ENCODE assay signal across 1 cellular context in the genomic region with DNA sequence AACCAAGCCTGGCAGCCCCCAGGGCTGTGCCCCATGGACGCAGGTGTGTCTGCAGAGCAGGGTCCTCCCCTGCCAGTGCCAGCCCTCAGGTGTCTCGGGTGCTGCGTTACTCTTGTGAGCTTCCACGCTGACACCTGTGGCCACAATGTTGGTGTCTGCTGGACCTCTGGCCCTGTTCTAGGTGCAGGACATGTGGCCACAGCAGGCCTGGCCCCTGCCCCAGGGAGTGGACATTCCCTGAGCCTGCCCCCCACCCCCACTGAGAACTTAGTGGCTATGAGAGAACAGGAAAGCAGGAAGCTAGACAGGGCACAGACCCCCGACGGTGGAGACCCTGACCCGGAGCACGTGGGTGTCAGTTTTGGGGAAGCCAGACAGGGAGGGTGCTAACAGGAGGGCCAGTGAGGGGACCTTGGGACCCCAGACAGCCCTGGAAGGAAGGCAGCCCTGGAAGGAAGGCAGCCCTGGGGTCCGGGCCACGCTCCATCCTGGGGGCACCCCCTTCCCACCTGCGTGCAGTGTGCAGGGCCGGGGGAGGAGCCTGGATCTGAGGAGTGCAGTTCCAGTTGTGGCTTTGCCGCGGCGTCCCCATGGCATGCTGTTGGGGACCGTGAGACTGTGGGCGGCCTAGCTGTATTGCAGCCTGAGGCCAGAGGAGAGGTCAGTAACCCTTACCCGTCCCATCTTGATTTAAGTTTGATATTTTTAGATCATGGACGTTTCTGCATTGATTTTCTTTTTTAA.
TF ChIP-seq lines count a peak whose summit lies in the region.

No MANE protein-coding gene starts in this region.

TF ChIP-seq in HepG2, 621 proteins besides CTCF, POLR2A, EP300 and RAD21 (continued from another document and continues in another):
- TF ChIP-seq, protein P1, sequence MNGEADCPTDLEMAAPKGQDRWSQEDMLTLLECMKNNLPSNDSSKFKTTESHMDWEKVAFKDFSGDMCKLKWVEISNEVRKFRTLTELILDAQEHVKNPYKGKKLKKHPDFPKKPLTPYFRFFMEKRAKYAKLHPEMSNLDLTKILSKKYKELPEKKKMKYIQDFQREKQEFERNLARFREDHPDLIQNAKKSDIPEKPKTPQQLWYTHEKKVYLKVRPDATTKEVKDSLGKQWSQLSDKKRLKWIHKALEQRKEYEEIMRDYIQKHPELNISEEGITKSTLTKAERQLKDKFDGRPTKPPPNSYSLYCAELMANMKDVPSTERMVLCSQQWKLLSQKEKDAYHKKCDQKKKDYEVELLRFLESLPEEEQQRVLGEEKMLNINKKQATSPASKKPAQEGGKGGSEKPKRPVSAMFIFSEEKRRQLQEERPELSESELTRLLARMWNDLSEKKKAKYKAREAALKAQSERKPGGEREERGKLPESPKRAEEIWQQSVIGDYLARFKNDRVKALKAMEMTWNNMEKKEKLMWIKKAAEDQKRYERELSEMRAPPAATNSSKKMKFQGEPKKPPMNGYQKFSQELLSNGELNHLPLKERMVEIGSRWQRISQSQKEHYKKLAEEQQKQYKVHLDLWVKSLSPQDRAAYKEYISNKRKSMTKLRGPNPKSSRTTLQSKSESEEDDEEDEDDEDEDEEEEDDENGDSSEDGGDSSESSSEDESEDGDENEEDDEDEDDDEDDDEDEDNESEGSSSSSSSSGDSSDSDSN (CRISPR knock-in tag; IDR thresholded peaks at IDR 0.05), result 0 out of 2 replicates have a peak, but pooled peaks have one; percentile 53
- TF ChIP-seq MAZ (IDR thresholded peaks at IDR 0.05; ENCODE audit: borderline replicate concordance, low read depth, low read length), result no peak
- peak; percentile 38; the same call in 1 of the 2 replicates for TF ChIP-seq MAZ (CRISPR knock-in tag; IDR thresholded peaks at IDR 0.05; ENCODE audit: low read depth)
- TF ChIP-seq ZFP1 (CRISPR knock-in tag; IDR thresholded peaks at IDR 0.05), result no peak
- TF ChIP-seq ZNF841 (CRISPR knock-in tag; IDR thresholded peaks at IDR 0.05; ENCODE audit: borderline replicate concordance), result no peak
- no peak for TF ChIP-seq NONO (IDR thresholded peaks at IDR 0.05)
- TF ChIP-seq NONO (CRISPR knock-in tag; conservative IDR thresholded peaks at IDR 0.05), result peak; percentile 56; the same call in 1 of the 2 replicates
- TF ChIP-seq ZSCAN9 (CRISPR knock-in tag; IDR thresholded peaks at IDR 0.05; ENCODE audit: borderline replicate concordance), result no peak
- TF ChIP-seq MEF2D (CRISPR knock-in tag; IDR thresholded peaks at IDR 0.05), result no peak
- TF ChIP-seq ZNF570 (CRISPR knock-in tag; IDR thresholded peaks at IDR 0.05; ENCODE audit: borderline replicate concordance), result no peak
- TF ChIP-seq HOXA5 (CRISPR knock-in tag; IDR thresholded peaks at IDR 0.05), result no peak
- TF ChIP-seq FOXO1 (CRISPR knock-in tag; IDR thresholded peaks at IDR 0.05), result no peak
- TF ChIP-seq ZNF251 (CRISPR knock-in tag; IDR thresholded peaks at IDR 0.05), result no peak; the same call in 1 of the 2 replicates
- TF ChIP-seq, protein P2, sequence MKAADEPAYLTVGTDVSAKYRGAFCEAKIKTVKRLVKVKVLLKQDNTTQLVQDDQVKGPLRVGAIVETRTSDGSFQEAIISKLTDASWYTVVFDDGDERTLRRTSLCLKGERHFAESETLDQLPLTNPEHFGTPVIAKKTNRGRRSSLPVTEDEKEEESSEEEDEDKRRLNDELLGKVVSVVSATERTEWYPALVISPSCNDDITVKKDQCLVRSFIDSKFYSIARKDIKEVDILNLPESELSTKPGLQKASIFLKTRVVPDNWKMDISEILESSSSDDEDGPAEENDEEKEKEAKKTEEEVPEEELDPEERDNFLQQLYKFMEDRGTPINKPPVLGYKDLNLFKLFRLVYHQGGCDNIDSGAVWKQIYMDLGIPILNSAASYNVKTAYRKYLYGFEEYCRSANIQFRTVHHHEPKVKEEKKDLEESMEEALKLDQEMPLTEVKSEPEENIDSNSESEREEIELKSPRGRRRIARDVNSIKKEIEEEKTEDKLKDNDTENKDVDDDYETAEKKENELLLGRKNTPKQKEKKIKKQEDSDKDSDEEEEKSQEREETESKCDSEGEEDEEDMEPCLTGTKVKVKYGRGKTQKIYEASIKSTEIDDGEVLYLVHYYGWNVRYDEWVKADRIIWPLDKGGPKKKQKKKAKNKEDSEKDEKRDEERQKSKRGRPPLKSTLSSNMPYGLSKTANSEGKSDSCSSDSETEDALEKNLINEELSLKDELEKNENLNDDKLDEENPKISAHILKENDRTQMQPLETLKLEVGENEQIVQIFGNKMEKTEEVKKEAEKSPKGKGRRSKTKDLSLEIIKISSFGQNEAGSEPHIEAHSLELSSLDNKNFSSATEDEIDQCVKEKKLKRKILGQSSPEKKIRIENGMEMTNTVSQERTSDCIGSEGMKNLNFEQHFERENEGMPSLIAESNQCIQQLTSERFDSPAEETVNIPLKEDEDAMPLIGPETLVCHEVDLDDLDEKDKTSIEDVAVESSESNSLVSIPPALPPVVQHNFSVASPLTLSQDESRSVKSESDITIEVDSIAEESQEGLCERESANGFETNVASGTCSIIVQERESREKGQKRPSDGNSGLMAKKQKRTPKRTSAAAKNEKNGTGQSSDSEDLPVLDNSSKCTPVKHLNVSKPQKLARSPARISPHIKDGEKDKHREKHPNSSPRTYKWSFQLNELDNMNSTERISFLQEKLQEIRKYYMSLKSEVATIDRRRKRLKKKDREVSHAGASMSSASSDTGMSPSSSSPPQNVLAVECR (CRISPR knock-in tag; IDR thresholded peaks at IDR 0.05; ENCODE audit: borderline replicate concordance), result peak; percentile 30; the same call in 1 of the 2 replicates
- TF ChIP-seq MYC (CRISPR knock-in tag; IDR thresholded peaks at IDR 0.05; ENCODE audit: borderline replicate concordance), result peak; percentile 55; the same call in 1 of the 2 replicates
- TF ChIP-seq, protein P3, sequence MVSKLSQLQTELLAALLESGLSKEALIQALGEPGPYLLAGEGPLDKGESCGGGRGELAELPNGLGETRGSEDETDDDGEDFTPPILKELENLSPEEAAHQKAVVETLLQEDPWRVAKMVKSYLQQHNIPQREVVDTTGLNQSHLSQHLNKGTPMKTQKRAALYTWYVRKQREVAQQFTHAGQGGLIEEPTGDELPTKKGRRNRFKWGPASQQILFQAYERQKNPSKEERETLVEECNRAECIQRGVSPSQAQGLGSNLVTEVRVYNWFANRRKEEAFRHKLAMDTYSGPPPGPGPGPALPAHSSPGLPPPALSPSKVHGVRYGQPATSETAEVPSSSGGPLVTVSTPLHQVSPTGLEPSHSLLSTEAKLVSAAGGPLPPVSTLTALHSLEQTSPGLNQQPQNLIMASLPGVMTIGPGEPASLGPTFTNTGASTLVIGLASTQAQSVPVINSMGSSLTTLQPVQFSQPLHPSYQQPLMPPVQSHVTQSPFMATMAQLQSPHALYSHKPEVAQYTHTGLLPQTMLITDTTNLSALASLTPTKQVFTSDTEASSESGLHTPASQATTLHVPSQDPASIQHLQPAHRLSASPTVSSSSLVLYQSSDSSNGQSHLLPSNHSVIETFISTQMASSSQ (IDR thresholded peaks at IDR 0.05; ENCODE audit: low read depth), result no peak
- TF ChIP-seq, protein P3 (CRISPR knock-in tag; IDR thresholded peaks at IDR 0.05; ENCODE audit: borderline replicate concordance), result 0 out of 2 replicates have a peak, but pooled peaks have one; percentile 33
- TF ChIP-seq, protein P4, sequence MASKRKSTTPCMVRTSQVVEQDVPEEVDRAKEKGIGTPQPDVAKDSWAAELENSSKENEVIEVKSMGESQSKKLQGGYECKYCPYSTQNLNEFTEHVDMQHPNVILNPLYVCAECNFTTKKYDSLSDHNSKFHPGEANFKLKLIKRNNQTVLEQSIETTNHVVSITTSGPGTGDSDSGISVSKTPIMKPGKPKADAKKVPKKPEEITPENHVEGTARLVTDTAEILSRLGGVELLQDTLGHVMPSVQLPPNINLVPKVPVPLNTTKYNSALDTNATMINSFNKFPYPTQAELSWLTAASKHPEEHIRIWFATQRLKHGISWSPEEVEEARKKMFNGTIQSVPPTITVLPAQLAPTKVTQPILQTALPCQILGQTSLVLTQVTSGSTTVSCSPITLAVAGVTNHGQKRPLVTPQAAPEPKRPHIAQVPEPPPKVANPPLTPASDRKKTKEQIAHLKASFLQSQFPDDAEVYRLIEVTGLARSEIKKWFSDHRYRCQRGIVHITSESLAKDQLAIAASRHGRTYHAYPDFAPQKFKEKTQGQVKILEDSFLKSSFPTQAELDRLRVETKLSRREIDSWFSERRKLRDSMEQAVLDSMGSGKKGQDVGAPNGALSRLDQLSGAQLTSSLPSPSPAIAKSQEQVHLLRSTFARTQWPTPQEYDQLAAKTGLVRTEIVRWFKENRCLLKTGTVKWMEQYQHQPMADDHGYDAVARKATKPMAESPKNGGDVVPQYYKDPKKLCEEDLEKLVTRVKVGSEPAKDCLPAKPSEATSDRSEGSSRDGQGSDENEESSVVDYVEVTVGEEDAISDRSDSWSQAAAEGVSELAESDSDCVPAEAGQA (IDR thresholded peaks at IDR 0.05; ENCODE audit: low read depth), result no peak
- TF ChIP-seq, protein P4 (CRISPR knock-in tag; IDR thresholded peaks at IDR 0.05; ENCODE audit: borderline replicate concordance), result no peak
- TF ChIP-seq NFYC (CRISPR knock-in tag; IDR thresholded peaks at IDR 0.05), result no peak
- TF ChIP-seq ZNF10 (CRISPR knock-in tag; IDR thresholded peaks at IDR 0.05; ENCODE audit: borderline replicate concordance, low read depth), result no peak
- TF ChIP-seq, protein P5, sequence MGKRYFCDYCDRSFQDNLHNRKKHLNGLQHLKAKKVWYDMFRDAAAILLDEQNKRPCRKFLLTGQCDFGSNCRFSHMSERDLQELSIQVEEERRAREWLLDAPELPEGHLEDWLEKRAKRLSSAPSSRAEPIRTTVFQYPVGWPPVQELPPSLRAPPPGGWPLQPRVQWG (CRISPR knock-in tag; IDR thresholded peaks at IDR 0.05; ENCODE audit: borderline replicate concordance, low read depth), result no peak
- TF ChIP-seq ZNF773 (CRISPR knock-in tag; IDR thresholded peaks at IDR 0.05; ENCODE audit: borderline replicate concordance), result no peak
- no peak for TF ChIP-seq WIZ (CRISPR knock-in tag; IDR thresholded peaks at IDR 0.05)
- TF ChIP-seq, protein P6, sequence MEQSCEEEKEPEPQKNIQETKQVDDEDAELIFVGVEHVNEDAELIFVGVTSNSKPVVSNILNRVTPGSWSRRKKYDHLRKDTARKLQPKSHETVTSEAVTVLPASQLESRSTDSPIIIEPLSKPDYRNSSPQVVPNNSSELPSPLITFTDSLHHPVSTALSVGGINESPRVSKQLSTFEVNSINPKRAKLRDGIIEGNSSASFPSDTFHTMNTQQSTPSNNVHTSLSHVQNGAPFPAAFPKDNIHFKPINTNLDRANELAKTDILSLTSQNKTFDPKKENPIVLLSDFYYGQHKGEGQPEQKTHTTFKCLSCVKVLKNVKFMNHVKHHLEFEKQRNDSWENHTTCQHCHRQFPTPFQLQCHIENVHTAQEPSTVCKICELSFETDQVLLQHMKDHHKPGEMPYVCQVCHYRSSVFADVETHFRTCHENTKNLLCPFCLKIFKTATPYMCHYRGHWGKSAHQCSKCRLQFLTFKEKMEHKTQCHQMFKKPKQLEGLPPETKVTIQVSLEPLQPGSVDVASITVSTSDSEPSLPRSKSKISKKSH (CRISPR knock-in tag; IDR thresholded peaks at IDR 0.05; ENCODE audit: borderline replicate concordance), result no peak
- TF ChIP-seq, protein P7, sequence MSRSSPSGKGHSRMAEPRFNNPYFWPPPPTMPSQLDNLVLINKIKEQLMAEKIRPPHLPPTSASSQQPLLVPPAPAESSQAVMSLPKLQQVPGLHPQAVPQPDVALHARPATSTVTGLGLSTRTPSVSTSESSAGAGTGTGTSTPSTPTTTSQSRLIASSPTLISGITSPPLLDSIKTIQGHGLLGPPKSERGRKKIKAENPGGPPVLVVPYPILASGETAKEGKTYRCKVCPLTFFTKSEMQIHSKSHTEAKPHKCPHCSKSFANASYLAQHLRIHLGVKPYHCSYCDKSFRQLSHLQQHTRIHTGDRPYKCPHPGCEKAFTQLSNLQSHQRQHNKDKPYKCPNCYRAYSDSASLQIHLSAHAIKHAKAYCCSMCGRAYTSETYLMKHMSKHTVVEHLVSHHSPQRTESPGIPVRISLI (CRISPR knock-in tag; IDR thresholded peaks at IDR 0.05; ENCODE audit: borderline replicate concordance), result 0 out of 2 replicates have a peak, but pooled peaks have one; percentile 20
- no peak for TF ChIP-seq ZNF501 (CRISPR knock-in tag; IDR thresholded peaks at IDR 0.05)
